ENCODE assay signal across 8 cellular contexts in the genomic region with DNA sequence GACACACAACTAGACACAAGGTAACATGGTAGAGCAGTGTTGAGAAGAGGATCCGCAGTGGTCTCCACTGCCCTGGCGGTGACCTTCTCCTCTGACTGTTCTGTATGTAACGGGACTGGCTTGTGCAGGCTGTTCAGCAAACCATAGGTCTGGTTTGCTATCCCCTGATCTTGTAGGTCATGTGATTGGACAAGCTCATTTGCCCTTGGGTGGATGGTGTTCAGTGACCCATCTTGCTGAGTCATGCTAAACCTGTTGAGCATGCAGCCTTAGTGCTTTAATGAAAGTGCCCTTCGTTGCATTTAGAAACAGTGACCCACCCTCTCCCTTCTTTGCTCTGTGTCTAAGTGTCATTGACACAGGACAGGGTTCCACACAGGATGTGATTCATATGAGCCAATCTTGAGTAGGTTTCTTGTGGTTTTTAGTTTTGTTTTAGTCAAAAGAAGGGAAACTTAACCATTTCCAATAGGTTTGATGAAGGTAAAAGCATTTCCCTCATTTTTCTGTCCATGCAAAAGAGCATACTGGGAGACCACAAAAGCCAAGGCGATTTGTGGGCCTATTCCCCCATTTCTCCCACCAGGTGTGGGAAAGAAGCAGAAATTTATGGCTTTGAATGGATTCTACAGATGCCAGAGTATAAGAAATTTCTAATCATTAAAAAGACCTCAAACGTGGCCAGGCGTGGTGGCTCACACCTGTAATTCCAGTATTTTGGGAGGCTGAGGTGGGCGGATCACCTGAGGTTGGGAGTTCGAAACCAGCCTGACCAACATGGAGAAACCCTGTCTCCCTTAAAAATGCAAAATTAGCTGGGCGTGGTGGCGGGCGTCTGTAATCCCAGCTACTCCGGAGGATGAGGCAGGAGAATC. TPM values are rescaled to one million over a fixed set of nuclear protein-coding genes. Genes with fewer than 3 reads are reported as not detected.
DNase-seq lines count a peak whose midpoint lies in the region; ATAC-seq and TF ChIP-seq lines count a peak whose summit lies in the region.

No MANE protein-coding gene starts in this region.

- no peaks in the 10 kb centered on the region for H3K9me3 ChIP-seq in GM23248 (ENCODE audit: low read depth)
- H3K9me3 ChIP-seq in endodermal cell (ENCODE audit: control insufficient read depth, low read length) = no peaks in the 10 kb centered on the region
- no peaks in the 10 kb centered on the region for H3K9me3 ChIP-seq in parathyroid adenoma (ENCODE audit: control insufficient read depth, low read length)
- H3K9me3 ChIP-seq in suprapubic skin = no peaks in the 10 kb centered on the region
- H3K9me3 ChIP-seq in WERI-Rb-1 (ENCODE audit: severe bottlenecking) = no peaks in the 10 kb centered on the region

- no peak for TF ChIP-seq CTCF in endodermal cell (conservative IDR thresholded peaks at IDR 0.05)
- TF ChIP-seq CTCF in parathyroid adenoma (IDR thresholded peaks at IDR 0.05) = no peak
- TF ChIP-seq CTCF in suprapubic skin (IDR thresholded peaks at IDR 0.05) = no peak
- TF ChIP-seq CTCF in WERI-Rb-1 (IDR thresholded peaks at IDR 0.05; ENCODE audit: low read depth, low read length) = no peak

- no peaks in the 10 kb centered on the region for H4K20me1 ChIP-seq in GM23248 (ENCODE audit: insufficient read depth)

- no peaks in the 10 kb centered on the region for H3K9me2 ChIP-seq in GM23248 (ENCODE audit: insufficient read depth)

- in situ Hi-C loops in GM23248 (cut with MboI) = no loop called here

- H2AFZ ChIP-seq in GM23248 = peak overlapping the region; percentile 35
- no peak overlapping the region for H2AFZ ChIP-seq in parathyroid adenoma

- H3K36me3 ChIP-seq in GM23248 (ENCODE audit: low read depth) = no peaks in the 10 kb centered on the region
- H3K36me3 ChIP-seq in endodermal cell (ENCODE audit: control insufficient read depth, insufficient read depth, low read length) = no peaks in the 10 kb centered on the region
- H3K36me3 ChIP-seq in parathyroid adenoma (ENCODE audit: control insufficient read depth, insufficient read depth, low read length) = no peaks in the 10 kb centered on the region
- H3K36me3 ChIP-seq in suprapubic skin = no peaks in the 10 kb centered on the region
- H3K36me3 ChIP-seq in WERI-Rb-1 = no peaks in the 10 kb centered on the region

- H3K9ac ChIP-seq in GM23248 (peak overlapping the region; percentile 52; the same call in 1 of the 2 replicates), endodermal cell (ENCODE audit: extremely low read depth, low read length, poor library complexity, severe bottlenecking) (no peak overlapping the region), parathyroid adenoma (no peak overlapping the region)

- no peaks in the 10 kb centered on the region for H3K36me3 Mint-ChIP-seq in endodermal cell (ENCODE audit: low read depth)

- no peak for TF ChIP-seq EP300 in suprapubic skin (IDR thresholded peaks at IDR 0.05)

- peaks cover 43% of the 10 kb centered on the region for H3F3A ChIP-seq in GM23248 (ENCODE audit: insufficient read depth)

- no peaks in the 10 kb centered on the region for H3K79me2 ChIP-seq in GM23248 (ENCODE audit: insufficient read depth)
- H3K79me2 ChIP-seq in parathyroid adenoma = no peaks in the 10 kb centered on the region

- no peaks in the 10 kb centered on the region for H3K9me3 Mint-ChIP-seq in endodermal cell

- peak; percentile 81 for ATAC-seq in GM18499 (IDR thresholded peaks at IDR 0.05; ENCODE audit: insufficient read depth, unreplicated experiment)

- H3K4me1 ChIP-seq in GM23248 (ENCODE audit: insufficient read depth) = peaks cover 42% of the 10 kb centered on the region
- no peaks in the 10 kb centered on the region for H3K4me1 ChIP-seq in endodermal cell (ENCODE audit: control insufficient read depth, insufficient read depth, low read length)
- no peaks in the 10 kb centered on the region for H3K4me1 ChIP-seq in parathyroid adenoma
- peaks cover 31% of the 10 kb centered on the region for H3K4me1 ChIP-seq in suprapubic skin

- H3K27me3 Mint-ChIP-seq in endodermal cell (ENCODE audit: insufficient read depth) = no peaks in the 10 kb centered on the region

- H3K4me1 Mint-ChIP-seq in endodermal cell = no peaks in the 10 kb centered on the region

- H3K27me3 ChIP-seq in GM23248 (replicated peaks; ENCODE audit: insufficient read depth) = no peaks in the 10 kb centered on the region
- no peaks in the 10 kb centered on the region for H3K27me3 ChIP-seq in endodermal cell (ENCODE audit: control insufficient read depth, insufficient read depth, low read length, poor library complexity, severe bottlenecking)
- no peaks in the 10 kb centered on the region for H3K27me3 ChIP-seq in parathyroid adenoma (ENCODE audit: control insufficient read depth, insufficient read depth, low read length)
- H3K27me3 ChIP-seq in suprapubic skin = no peaks in the 10 kb centered on the region
- no peaks in the 10 kb centered on the region for H3K27me3 ChIP-seq in WERI-Rb-1 (ENCODE audit: insufficient read depth, low read depth, severe bottlenecking)

- WGBS in GM23248 (ENCODE audit: low coverage in 1 of 2, low lambda C conversion rate in 2 of 2, missing lambda C conversion rate in 2 of 2), 2 experiments = 89 to 90% methylated on average over 13 of the region's 13 CpGs
- WGBS in endodermal cell (ENCODE audit: insufficient coverage in 1 of 2, insufficient read length in 1 of 2), 2 experiments = 89 to 97% methylated on average over 9 to 13 of the region's 13 CpGs
- WGBS in suprapubic skin = 85% methylated on average over 13 of the region's 13 CpGs

- DNase-seq in GM23248 = peak; percentile 77
- peak; percentile 79 to 84 for DNase-seq in Kasumi-1 (lab: John Stamatoyannopoulos, UW)
- peak; percentile 67 for DNase-seq in activated CD4-positive, alpha-beta T cell treated with anti-CD3 and anti-CD28 coated beads for 48 hours
- DNase-seq in endodermal cell = peak; percentile 45
- DNase-seq in suprapubic skin (ENCODE audit: low spot score in 2 of 2) = no peak
- DNase-seq in WERI-Rb-1 = no peak

- H3K4me3 Mint-ChIP-seq in endodermal cell = no peak overlapping the region

- H3K27ac ChIP-seq in GM23248 (peak overlapping the region; percentile 78), endodermal cell (ENCODE audit: low read depth, low read length) (no peak overlapping the region), parathyroid adenoma (no peak overlapping the region), suprapubic skin (no peak overlapping the region), WERI-Rb-1 (no peak overlapping the region)

- H3K4me3 ChIP-seq in GM23248 (peak overlapping the region; percentile 45), endodermal cell (ENCODE audit: low read length) (no peak overlapping the region), parathyroid adenoma (ENCODE audit: low read depth, low read length) (no peak overlapping the region), suprapubic skin (no peak overlapping the region), WERI-Rb-1 (ENCODE audit: low read depth, low read length) (no peak overlapping the region)

- no peak overlapping the region for H3K27ac Mint-ChIP-seq in endodermal cell

- H3K4me2 ChIP-seq in GM23248 (ENCODE audit: unreplicated experiment) (peak overlapping the region; percentile 58), parathyroid adenoma (ENCODE audit: low read length) (peak overlapping the region; percentile 15)

- no peak for TF ChIP-seq POLR2A in suprapubic skin (IDR thresholded peaks at IDR 0.05)

RNA-seq across cellular contexts. Expression of a gene that starts 32.6 kb away (rescaled TPM):
- 1,114 and 1,257 TPM in 2 replicates for total RNA-seq in GM23248 (2014; rRNA removed; shearing (Covaris generic))
- 863 and 907 TPM in 2 replicates for polyA plus RNA-seq in GM23248 (2016; fragmentation: Nextera tagmentation; extraction: Ambion mirVana)
- 100 to 1,000 TPM; 201 to 227 TPM for total RNA-seq in endodermal cell
- polyA plus RNA-seq in endodermal cell (2013, experiment 1 of 2) = 166 TPM
- 178 TPM for polyA plus RNA-seq in endodermal cell (2013, experiment 2 of 2)
- 10 to 100 TPM; 62.6 to 92.9 (median 77.5) TPM for total RNA-seq in suprapubic skin

Comparison
In these comparisons a context has a peak if more than half of its experiments do, and no peak if none do; other contexts are left out.
1. DNase-seq: peak in GM23248 (single experiment), Kasumi-1 (2 of 2), activated CD4-positive, alpha-beta T cell treated with anti-CD3 and anti-CD28 coated beads for 48 hours (single experiment) and endodermal cell (single experiment); none in suprapubic skin (0 of 2) and WERI-Rb-1 (single experiment).